ENCODE assay signal across 19 cellular contexts in the genomic region with DNA sequence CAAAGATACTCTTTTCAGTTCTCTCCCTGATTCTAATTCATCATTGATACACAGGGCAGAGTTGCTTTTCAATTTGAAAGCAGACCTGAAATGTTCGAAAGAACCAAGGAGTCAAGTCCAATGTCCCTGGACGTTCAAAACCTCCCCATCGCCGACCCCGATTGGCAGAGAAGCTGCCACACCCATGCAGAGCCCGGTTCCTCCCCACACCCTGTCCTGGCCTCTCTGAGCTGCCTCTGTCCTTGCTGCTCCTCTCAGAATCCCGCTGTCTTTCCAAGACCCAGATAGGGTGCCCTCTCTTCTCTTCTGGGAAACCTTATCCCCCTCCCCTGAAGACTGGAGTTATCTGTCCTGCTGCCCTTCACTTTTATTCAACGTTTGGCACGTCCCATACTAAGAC. TPM values are rescaled to one million over a fixed set of nuclear protein-coding genes. Genes with fewer than 3 reads are reported as not detected.
DNase-seq lines count a peak whose midpoint lies in the region; ATAC-seq and TF ChIP-seq lines count a peak whose summit lies in the region.
"Had no signal": no experiment of that assay in that cellular context is flagged by ENCODE, and none has a peak within 500 bp of the region (broad histone marks: within the 10 kb centered on the region; RNA-seq: fewer than 3 reads in every experiment).

No MANE protein-coding gene starts in this region.

- H3K36me3 ChIP-seq in GM23338 (ENCODE audit: insufficient read depth) (no peaks in the 10 kb centered on the region), neural progenitor cell (no peaks in the 10 kb centered on the region), psoas muscle (ENCODE audit: insufficient read depth in 1 of 2, low read depth in 1 of 2) (no peaks in the 10 kb centered on the region)
- no peaks in the 10 kb centered on the region for H3K36me3 ChIP-seq in effector memory CD4-positive, alpha-beta T cell (ENCODE audit: control insufficient read depth, insufficient read depth, low read length)
- H3K36me3 ChIP-seq: BLaER1 had no signal

- H2AFZ ChIP-seq in GM23338 (peak overlapping the region; percentile 66), neural progenitor cell (replicated peaks) (peak overlapping the region; percentile 10)

- no peak overlapping the region for H3K4me3 ChIP-seq in GM23338
- no peak overlapping the region for H3K4me3 ChIP-seq in neural progenitor cell
- H3K4me3 ChIP-seq in psoas muscle, result no peak overlapping the region
- H3K4me3 ChIP-seq in effector memory CD4-positive, alpha-beta T cell (ENCODE audit: insufficient read depth, low read depth, low read length, poor library complexity, severe bottlenecking), result no peak overlapping the region
- H3K4me3 ChIP-seq: BLaER1, GM12878 had no signal

- DNase-seq in GM23338 (ENCODE audit: low spot score) (no peak), neural progenitor cell (ENCODE audit: low spot score) (no peak), psoas muscle (no peak), COR-L47 (lab: John Stamatoyannopoulos, UW) (no peak), COLO668 (lab: John Stamatoyannopoulos, UW; ENCODE audit: unreplicated experiment) (no peak)
- DNase-seq in effector memory CD4-positive, alpha-beta T cell, result no peak
- DNase-seq: 8988T; CD4-positive, alpha-beta memory T cell; DMS 273 treated with DMSO at 0.1 percent for 48 hours; DMS53; DND-41; EL; HCEC 1CT; IMR-90 had no signal

- ATAC-seq in GM23338, result no peak
- ATAC-seq in psoas muscle, result no peak
- ATAC-seq in GM18520 (IDR thresholded peaks at IDR 0.05; ENCODE audit: unreplicated experiment), result no peak
- ATAC-seq: GM12878 had no signal

- no peaks in the 10 kb centered on the region for H4K20me1 ChIP-seq in GM23338 (replicated peaks; ENCODE audit: insufficient read depth)
- H4K20me1 ChIP-seq in neural progenitor cell (ENCODE audit: low read depth), result no peaks in the 10 kb centered on the region
- H4K20me1 ChIP-seq: BLaER1 had no signal

- H3K27ac ChIP-seq in GM23338 (ENCODE audit: low read depth) (no peak overlapping the region), neural progenitor cell (no peak overlapping the region), psoas muscle (peak overlapping the region; percentile 50)
- H3K27ac ChIP-seq in effector memory CD4-positive, alpha-beta T cell (ENCODE audit: insufficient read depth, low read length, poor library complexity, severe bottlenecking), result no peak overlapping the region
- H3K27ac ChIP-seq: BLaER1 had no signal

- H3K9me2 ChIP-seq in GM23338 (ENCODE audit: insufficient read depth), result no peaks in the 10 kb centered on the region; the same call in 1 of the 2 replicates

- no peaks in the 10 kb centered on the region for H3K9me3 ChIP-seq in neural progenitor cell (ENCODE audit: low read depth)
- no peaks in the 10 kb centered on the region for H3K9me3 ChIP-seq in psoas muscle
- no peaks in the 10 kb centered on the region for H3K9me3 ChIP-seq in effector memory CD4-positive, alpha-beta T cell (ENCODE audit: control insufficient read depth, low read length)

- H3K79me2 ChIP-seq in GM23338 (replicated peaks; ENCODE audit: insufficient read depth) (no peaks in the 10 kb centered on the region), neural progenitor cell (ENCODE audit: low read depth) (no peaks in the 10 kb centered on the region)

- WGBS in psoas muscle, 3 donors, result 82 to 94% (median 82%) methylated on average over 9 of the region's 9 CpGs

- no peak for TF ChIP-seq CTCF in GM23338 (conservative IDR thresholded peaks at IDR 0.05; ENCODE audit: low read depth in 2 of 2)
- TF ChIP-seq CTCF in neural progenitor cell (IDR thresholded peaks at IDR 0.05), result no peak
- no peak for TF ChIP-seq CTCF in psoas muscle (IDR thresholded peaks at IDR 0.05)

- H3K27me3 ChIP-seq in GM23338 (ENCODE audit: insufficient read depth) (no peaks in the 10 kb centered on the region), neural progenitor cell (no peaks in the 10 kb centered on the region), psoas muscle (ENCODE audit: insufficient read depth in 3 of 3, low read length in 2 of 3) (no peaks in the 10 kb centered on the region)
- no peaks in the 10 kb centered on the region for H3K27me3 ChIP-seq in effector memory CD4-positive, alpha-beta T cell (replicated peaks; ENCODE audit: control insufficient read depth, insufficient read depth, low read length, poor library complexity, severe bottlenecking)
- H3K27me3 ChIP-seq: BLaER1 had no signal

- intact Hi-C loops in dendritic cell treated with granulocyte-macrophage colony-stimulating factor and Interleukin-4, amounts not matched to agents 40 ng/mL and 50 ng/mL, for 4 days (cut with micrococcal nuclease), result no loop called here
- intact Hi-C loops in psoas muscle (cut with DNase I), result no loop called here

- peaks cover 14% of the 10 kb centered on the region; the same call in 2 of the 3 replicates for H3K4me1 Mint-ChIP-seq in GM23338
- peaks cover 33% of the 10 kb centered on the region for H3K4me1 Mint-ChIP-seq in dendritic cell treated with granulocyte-macrophage colony-stimulating factor and Interleukin-4, amounts not matched to agents 40 ng/mL and 50 ng/mL, for 4 days (ENCODE audit: low read depth)
- H3K4me1 Mint-ChIP-seq in neural progenitor cell, result peaks cover 36% of the 10 kb centered on the region
- H3K4me1 Mint-ChIP-seq: CD4-positive, alpha-beta memory T cell had no signal

- H3K9ac ChIP-seq in neural progenitor cell, result no peak overlapping the region
- H3K9ac ChIP-seq: BLaER1 had no signal

- H3K9me3 Mint-ChIP-seq in GM23338, result no peaks in the 10 kb centered on the region
- peaks cover 9% of the 10 kb centered on the region for H3K9me3 Mint-ChIP-seq in dendritic cell treated with granulocyte-macrophage colony-stimulating factor and Interleukin-4, amounts not matched to agents 40 ng/mL and 50 ng/mL, for 4 days
- peaks cover 4% of the 10 kb centered on the region for H3K9me3 Mint-ChIP-seq in neural progenitor cell

- no peak overlapping the region for H3K4me2 ChIP-seq in GM23338
- no peak overlapping the region for H3K4me2 ChIP-seq in neural progenitor cell
- H3K4me2 ChIP-seq: BLaER1 had no signal

- no peak overlapping the region for H3K27ac Mint-ChIP-seq in GM23338
- H3K27ac Mint-ChIP-seq in dendritic cell treated with granulocyte-macrophage colony-stimulating factor and Interleukin-4, amounts not matched to agents 40 ng/mL and 50 ng/mL, for 4 days, result peak overlapping the region; percentile 15
- H3K27ac Mint-ChIP-seq in neural progenitor cell, result peak overlapping the region; percentile 88
- H3K27ac Mint-ChIP-seq: CD14-positive monocyte had no signal

- H3F3A ChIP-seq in GM23338 (replicated peaks; ENCODE audit: low read depth) (no peaks in the 10 kb centered on the region), neural progenitor cell (ENCODE audit: low read depth) (peaks cover 6% of the 10 kb centered on the region)

- H3K27me3 Mint-ChIP-seq in GM23338 (ENCODE audit: insufficient read depth, low read depth, poor library complexity) (peaks cover 4% of the 10 kb centered on the region), neural progenitor cell (ENCODE audit: insufficient read depth, low read depth) (peaks cover 9% of the 10 kb centered on the region)
- H3K27me3 Mint-ChIP-seq in dendritic cell treated with granulocyte-macrophage colony-stimulating factor and Interleukin-4, amounts not matched to agents 40 ng/mL and 50 ng/mL, for 4 days, result no peaks in the 10 kb centered on the region

- H3K36me3 Mint-ChIP-seq in GM23338 (ENCODE audit: low read depth) (no peaks in the 10 kb centered on the region), neural progenitor cell (no peaks in the 10 kb centered on the region)
- peaks cover under 1% of the 10 kb centered on the region for H3K36me3 Mint-ChIP-seq in dendritic cell treated with granulocyte-macrophage colony-stimulating factor and Interleukin-4, amounts not matched to agents 40 ng/mL and 50 ng/mL, for 4 days (ENCODE audit: low read depth)
- H3K36me3 Mint-ChIP-seq: CD4-positive, alpha-beta memory T cell had no signal

- H3K4me3 Mint-ChIP-seq in GM23338, result no peak overlapping the region
- no peak overlapping the region for H3K4me3 Mint-ChIP-seq in dendritic cell treated with granulocyte-macrophage colony-stimulating factor and Interleukin-4, amounts not matched to agents 40 ng/mL and 50 ng/mL, for 4 days
- no peak overlapping the region for H3K4me3 Mint-ChIP-seq in neural progenitor cell
- H3K4me3 Mint-ChIP-seq: CD14-positive monocyte; CD4-positive, alpha-beta memory T cell had no signal

- H3K4me1 ChIP-seq in GM23338 (ENCODE audit: insufficient read depth) (peaks cover 11% of the 10 kb centered on the region), neural progenitor cell (peaks cover 11% of the 10 kb centered on the region), psoas muscle (peaks cover 7% of the 10 kb centered on the region)
- H3K4me1 ChIP-seq in effector memory CD4-positive, alpha-beta T cell (ENCODE audit: control insufficient read depth, insufficient read depth, low read length, poor library complexity, severe bottlenecking), result no peaks in the 10 kb centered on the region
- H3K4me1 ChIP-seq: BLaER1 had no signal

TF ChIP-seq in GM23338, 12 proteins besides CTCF, POLR2A, EP300 and RAD21 (continues in another document):
- TF ChIP-seq NANOG (IDR thresholded peaks at IDR 0.05; ENCODE audit: borderline replicate concordance), result no peak
- no peak for TF ChIP-seq JUNB (IDR thresholded peaks at IDR 0.05; ENCODE audit: unreplicated experiment)
- TF ChIP-seq STAT1 (IDR thresholded peaks at IDR 0.05; ENCODE audit: unreplicated experiment), result no peak
- no peak for TF ChIP-seq ZNF114 (CRISPR knock-in tag; IDR thresholded peaks at IDR 0.05)
- no peak for TF ChIP-seq ZNF331 (CRISPR knock-in tag; IDR thresholded peaks at IDR 0.05; ENCODE audit: low read depth)
- no peak for TF ChIP-seq POLR2AphosphoS5 (IDR thresholded peaks at IDR 0.05; ENCODE audit: low read depth)
- TF ChIP-seq ETS1 (IDR thresholded peaks at IDR 0.05), result no peak
- no peak for TF ChIP-seq CREB1 (CRISPR knock-in tag; IDR thresholded peaks at IDR 0.05; ENCODE audit: low read depth)

RNA-seq across cellular contexts. Expression of gene CITED2, which starts 52.3 kb away (rescaled TPM):
- total RNA-seq in GM23338 (2014; rRNA removed; shearing (Covaris generic)), result 74.4 and 76.9 TPM in 2 replicates
- polyA plus RNA-seq in GM23338 (2016; fragmentation: Nextera tagmentation; extraction: Ambion mirVana) (24.8 and 26.6 TPM in 2 replicates), psoas muscle (100 to 1,000 TPM in 2 of 3 donors, 10 to 100 TPM in 1; 15.3 to 414 (median 230) TPM)
- total RNA-seq in neural progenitor cell (ENCODE audit: low replicate concordance) (215 and 222 TPM in 2 replicates), psoas muscle (100 to 1,000 TPM in 2 of 4 donors, 10 to 100 TPM in 2; 33.8 to 154 (median 76.3) TPM)
